Comparison of ENCODE assay signal across 20 cellular contexts in genomic region chr9:79562749-79563386, GRCh38. TPM values are rescaled to one million over a fixed set of nuclear protein-coding genes. Genes with fewer than 3 reads are reported as not detected.
DNase-seq lines count a peak whose midpoint lies in the region; FAIRE-seq and TF ChIP-seq lines count a peak whose summit lies in the region.
"Had no signal": no experiment of that assay in that cellular context is flagged by ENCODE, and none has a peak within 500 bp of the region (broad histone marks: within the 10 kb centered on the region; RNA-seq: fewer than 3 reads in every experiment).

No MANE protein-coding gene starts in this region.

- BruUV-seq in endothelial cell of umbilical vein (replicated peaks; lab: Mats Ljungman, UMichigan): no TSS peak

- intact Hi-C loops in endothelial cell of umbilical vein (cut with micrococcal nuclease): no loop called here

- WGBS in hepatocyte (ENCODE audit: low lambda C conversion rate, missing lambda C conversion rate): 92% methylated on average over 5 of the region's 5 CpGs
- 88 to 93% (median 92%) methylated on average over 5 of the region's 5 CpGs for WGBS in small intestine, 3 donors

- H3K36me3 ChIP-seq in HEK293 (ENCODE audit: control insufficient read depth in 2 of 2, insufficient read depth in 1 of 2, low read length in 2 of 2): no peaks in the 10 kb centered on the region
- H3K36me3 ChIP-seq in endothelial cell of umbilical vein (ENCODE audit: control insufficient read depth in 2 of 2, extremely low read depth in 1 of 2, insufficient read depth in 2 of 2, low read length in 2 of 2): no peaks in the 10 kb centered on the region
- no peaks in the 10 kb centered on the region for H3K36me3 ChIP-seq in hepatocyte (replicated peaks; ENCODE audit: insufficient read depth, low read depth)
- H3K36me3 ChIP-seq in small intestine (ENCODE audit: control insufficient read depth in 2 of 2, insufficient read depth in 2 of 2, low read length in 2 of 2): no peaks in the 10 kb centered on the region
- H3K36me3 ChIP-seq: SJSA1 had no signal

- no peaks in the 10 kb centered on the region for H3K9me1 ChIP-seq in endothelial cell of umbilical vein (replicated peaks; ENCODE audit: control insufficient read depth, extremely low read depth, insufficient read depth, low read length)

- H3K4me2 ChIP-seq in endothelial cell of umbilical vein (ENCODE audit: insufficient read depth, low read length) (no peak overlapping the region), hepatocyte (no peak overlapping the region)

- no peaks in the 10 kb centered on the region for H3K9me2 ChIP-seq in hepatocyte (replicated peaks; ENCODE audit: insufficient read depth)

- H3K4me3 ChIP-seq in HEK293 (ENCODE audit: low read depth, low read length): no peak overlapping the region
- no peak overlapping the region for H3K4me3 ChIP-seq in endothelial cell of umbilical vein (replicated peaks in 1 of 3; ENCODE audit: insufficient read depth in 1 of 3, low read depth in 1 of 3, low read length in 3 of 3)
- no peak overlapping the region for H3K4me3 ChIP-seq in hepatocyte
- H3K4me3 ChIP-seq in small intestine (ENCODE audit: low read depth in 1 of 2, low read length in 2 of 2): no peak overlapping the region
- H3K4me3 ChIP-seq: SJSA1 had no signal

- dilution Hi-C loops in endothelial cell of umbilical vein (cut with MboI; ENCODE audit: extremely low pct_ligation_motif_present, low sequenced_read_pairs): no loop called here

- no peak overlapping the region for H3K9ac ChIP-seq in endothelial cell of umbilical vein (replicated peaks; ENCODE audit: extremely low read depth, insufficient read depth, low read length)

- FAIRE-seq in endothelial cell of umbilical vein (lab: Jason Lieb, UNC): no peak
- no peak for FAIRE-seq in small intestine (lab: Jason Lieb, UNC)
- FAIRE-seq: HepG2 had no signal

- POLR2A ChIA-PET in HEK293 (lab: Yijun Ruan, JAX) (interaction anchor here (4.4 kb wide), 1 partner anchor 8 kb away, joined by 38 read pairs; the partner anchor contains the start of gene TLE4), endothelial cell of umbilical vein (lab: Charles Lee) (interaction anchor here (1.4 kb wide), 1 partner anchor 9 kb away, joined by 4 read pairs; the partner anchor contains the start of gene TLE4)

- TF ChIP-seq CTCF in HEK293 (tag by site-specific recombination; IDR thresholded peaks at IDR 0.05): no peak
- TF ChIP-seq CTCF in endothelial cell of umbilical vein (IDR thresholded peaks at IDR 0.05; ENCODE audit: extremely low read depth in 1 of 2, insufficient read depth in 1 of 2, low read depth in 1 of 2, low read length in 2 of 2): no peak
- TF ChIP-seq CTCF in hepatocyte (IDR thresholded peaks at IDR 0.05; ENCODE audit: poor library complexity): no peak

- CTCF ChIA-PET in HEK293 (lab: Yijun Ruan, JAX): interaction anchor here (1.4 kb wide), 1 partner anchor 428 kb away, joined by 4 read pairs; no protein-coding TSS in a partner anchor
- CTCF ChIA-PET in endothelial cell of umbilical vein (lab: Charles Lee): no interaction called here

- H3K4me1 ChIP-seq in HEK293 (ENCODE audit: control insufficient read depth, insufficient read depth, low read length): no peaks in the 10 kb centered on the region
- H3K4me1 ChIP-seq in endothelial cell of umbilical vein (ENCODE audit: control insufficient read depth, extremely low read depth, insufficient read depth, low read length): peaks cover 15% of the 10 kb centered on the region
- peaks cover 4% of the 10 kb centered on the region for H3K4me1 ChIP-seq in hepatocyte (ENCODE audit: insufficient read depth)
- H3K4me1 ChIP-seq in small intestine (ENCODE audit: control insufficient read depth in 2 of 2, insufficient read depth in 1 of 2, low read depth in 1 of 2, low read length in 1 of 2): no peaks in the 10 kb centered on the region

- H3K79me2 ChIP-seq in endothelial cell of umbilical vein (ENCODE audit: control insufficient read depth, insufficient read depth, low read length): no peaks in the 10 kb centered on the region
- H3K79me2 ChIP-seq in hepatocyte: no peaks in the 10 kb centered on the region

- H3K27me3 ChIP-seq in endothelial cell of umbilical vein (ENCODE audit: control insufficient read depth in 2 of 2, insufficient read depth in 2 of 2, low read length in 2 of 2) (peaks cover 8 to 21% of the 10 kb centered on the region in 2 experiments), hepatocyte (no peaks in the 10 kb centered on the region), small intestine (ENCODE audit: control insufficient read depth in 2 of 2, insufficient read depth in 2 of 2, low read length in 2 of 2) (no peaks in the 10 kb centered on the region)
- H3K27me3 ChIP-seq: SJSA1 had no signal

- no peaks in the 10 kb centered on the region for H4K20me1 ChIP-seq in endothelial cell of umbilical vein (replicated peaks; ENCODE audit: control insufficient read depth, extremely low read depth, insufficient read depth, low read length)
- H4K20me1 ChIP-seq in hepatocyte (ENCODE audit: insufficient read depth, poor library complexity, severe bottlenecking): no peaks in the 10 kb centered on the region

- no peak overlapping the region for H3K27ac ChIP-seq in HEK293 (ENCODE audit: extremely low read depth, low read depth, low read length)
- H3K27ac ChIP-seq in endothelial cell of umbilical vein (ENCODE audit: insufficient read depth, low read depth, low read length): no peak overlapping the region
- H3K27ac ChIP-seq in hepatocyte: no peak overlapping the region
- no peak overlapping the region for H3K27ac ChIP-seq in small intestine (ENCODE audit: low read depth in 1 of 2, low read length in 1 of 2)
- H3K27ac ChIP-seq: C4-2B, SJSA1 had no signal

- no peak overlapping the region for H2AFZ ChIP-seq in endothelial cell of umbilical vein (ENCODE audit: low read depth, low read length)
- no peak overlapping the region for H2AFZ ChIP-seq in hepatocyte

- H3K9me3 ChIP-seq in HEK293 (ENCODE audit: control insufficient read depth, insufficient read depth, low read depth, low read length): no peaks in the 10 kb centered on the region
- no peaks in the 10 kb centered on the region for H3K9me3 ChIP-seq in endothelial cell of umbilical vein (replicated peaks; ENCODE audit: control insufficient read depth, insufficient read depth, low read length)
- no peaks in the 10 kb centered on the region for H3K9me3 ChIP-seq in hepatocyte (ENCODE audit: low read depth)
- no peaks in the 10 kb centered on the region for H3K9me3 ChIP-seq in small intestine (ENCODE audit: control insufficient read depth, low read depth)
- H3K9me3 ChIP-seq: SJSA1 had no signal

- DNase-seq in NCI-H226: peak; percentile 22
- DNase-seq in endothelial cell of umbilical vein (ENCODE audit: low read depth, low spot score): peak; percentile 59
- peak; percentile 20 for DNase-seq in superior temporal gyrus (ENCODE audit: extremely low spot score)
- DNase-seq in hepatocyte (ENCODE audit: low spot score): no peak
- no peak for DNase-seq in activated naive CD4-positive, alpha-beta T cell (lab: John Stamatoyannopoulos, UW)
- no peak for DNase-seq in small intestine
- DNase-seq: ACHN, AML-193, DND-41, GF-D8, GOT3, KG1, NCI-H1417, NCI-H187, NCI-H2107, NCI-H524 had no signal

- TF ChIP-seq POLR2A in endothelial cell of umbilical vein (IDR thresholded peaks at IDR 0.05; ENCODE audit: low read depth, low read length): no peak

TF ChIP-seq in HEK293, 187 proteins besides CTCF, POLR2A, EP300 and RAD21 (continues in another document):
- TF ChIP-seq, protein P1, sequence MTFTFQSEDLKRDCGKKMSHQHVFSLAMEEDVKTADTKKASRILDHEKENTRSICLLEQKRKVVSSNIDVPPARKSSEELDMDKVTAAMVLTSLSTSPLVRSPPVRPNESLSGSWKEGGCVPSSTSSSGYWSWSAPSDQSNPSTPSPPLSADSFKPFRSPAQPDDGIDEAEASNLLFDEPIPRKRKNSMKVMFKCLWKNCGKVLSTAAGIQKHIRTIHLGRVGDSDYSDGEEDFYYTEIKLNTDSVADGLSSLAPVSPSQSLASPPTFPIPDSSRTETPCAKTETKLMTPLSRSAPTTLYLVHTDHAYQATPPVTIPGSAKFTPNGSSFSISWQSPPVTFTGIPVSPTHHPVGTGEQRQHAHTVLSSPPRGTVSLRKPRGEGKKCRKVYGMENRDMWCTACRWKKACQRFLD (tag by site-specific recombination; IDR thresholded peaks at IDR 0.05): no peak

TF ChIP-seq in endothelial cell of umbilical vein, 7 proteins besides CTCF, POLR2A, EP300 and RAD21:
- TF ChIP-seq, protein P2, sequence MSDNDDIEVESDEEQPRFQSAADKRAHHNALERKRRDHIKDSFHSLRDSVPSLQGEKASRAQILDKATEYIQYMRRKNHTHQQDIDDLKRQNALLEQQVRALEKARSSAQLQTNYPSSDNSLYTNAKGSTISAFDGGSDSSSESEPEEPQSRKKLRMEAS (IDR thresholded peaks at IDR 0.05; ENCODE audit: insufficient read depth, insufficient read length): no peak
- peak; percentile 69 for TF ChIP-seq FOS (IDR thresholded peaks at IDR 0.05; ENCODE audit: borderline replicate concordance, insufficient read depth, low read length)
- peak; percentile 18 for TF ChIP-seq POLR2AphosphoS5 (IDR thresholded peaks at IDR 0.05; ENCODE audit: insufficient read depth, low read depth, low read length)
- TF ChIP-seq GATA2 (IDR thresholded peaks at IDR 0.05; ENCODE audit: insufficient read depth, insufficient read length, low read depth, low read length): peak; percentile 72
- no peak for TF ChIP-seq EZH2 (IDR thresholded peaks at IDR 0.05; ENCODE audit: borderline replicate concordance, low read depth, low read length, severe bottlenecking)
- peak; percentile 86 for TF ChIP-seq JUN (IDR thresholded peaks at IDR 0.05; ENCODE audit: borderline replicate concordance, insufficient read depth, insufficient read length, low read depth)
- TF ChIP-seq MYC (IDR thresholded peaks at IDR 0.05; ENCODE audit: low read depth, low read length): no peak

RNA-seq across cellular contexts. Expression of gene TLE4, which starts 8.9 kb away (rescaled TPM):
- total RNA-seq in endothelial cell of umbilical vein: 31.4 and 34.5 TPM in 2 replicates
- polyA plus RNA-seq in endothelial cell of umbilical vein: 24.0 and 32.3 TPM in 2 replicates
- polyA plus RNA-seq in endothelial cell of umbilical vein (2011; cell fraction: cytosol; rRNA removed): 24.0 and 26.5 TPM in 2 replicates
- 65.0 and 75.1 TPM in 2 replicates for polyA plus RNA-seq in endothelial cell of umbilical vein (2011; cell fraction: nucleus; rRNA removed)
- polyA plus RNA-seq in endothelial cell of umbilical vein (2012): 19.9 and 22.5 TPM in 2 replicates
- polyA minus RNA-seq in endothelial cell of umbilical vein: 54.7 and 58.6 TPM in 2 replicates
- 1.2 TPM for polyA minus RNA-seq in endothelial cell of umbilical vein (2011; cell fraction: cytosol; rRNA and poly(A)+ RNA removed)
- polyA minus RNA-seq in endothelial cell of umbilical vein (2011; cell fraction: nucleus; rRNA and poly(A)+ RNA removed): 153 and 167 TPM in 2 replicates
- total RNA-seq in hepatocyte: 35.4 and 38.4 TPM in 2 replicates
- 29.6 and 38.3 TPM in 2 replicates for polyA plus RNA-seq in hepatocyte
- polyA plus RNA-seq in small intestine: 1 to 10 TPM; 4.0 to 8.4 (median 8.0) TPM

Comparison
In these comparisons a context has a peak if more than half of its experiments do, and no peak if none do; other contexts are left out.
1. DNase-seq: peak in NCI-H226 (single experiment), endothelial cell of umbilical vein (single experiment) and superior temporal gyrus (single experiment); none in hepatocyte (single experiment), activated naive CD4-positive, alpha-beta T cell (0 of 4) and small intestine (single experiment).